ENCODE assay signal across 1 cellular context in genomic region chr16:30407794-30408534, GRCh38.
TF ChIP-seq lines count a peak whose summit lies in the region.

No MANE protein-coding gene starts in this region.

TF ChIP-seq in endothelial cell of umbilical vein, 7 proteins besides CTCF, POLR2A, EP300 and RAD21:
- TF ChIP-seq FOS (IDR thresholded peaks at IDR 0.05; ENCODE audit: borderline replicate concordance, insufficient read depth, low read length) (no peak), EZH2 (IDR thresholded peaks at IDR 0.05; ENCODE audit: borderline replicate concordance, low read depth, low read length, severe bottlenecking) (no peak), GATA2 (IDR thresholded peaks at IDR 0.05; ENCODE audit: insufficient read depth, insufficient read length, low read depth, low read length) (no peak)
